Comparison of ENCODE assay signal across 7 cellular contexts in genomic region chr4:183691897-183692296, GRCh38.
"Had no signal": no experiment of that assay in that cellular context is flagged by ENCODE, and none has a peak within 500 bp of the region (broad histone marks: within the 10 kb centered on the region; RNA-seq: fewer than 3 reads in every experiment).

No MANE protein-coding gene starts in this region.

- H3K4me3 ChIP-seq: GM23338 had no signal

- ATAC-seq: GM23338 had no signal

- DNase-seq: H9, HCEC 1CT, KG1 had no signal

- FAIRE-seq: H1, H54, HTR-8/SVneo had no signal

- H3K4me2 ChIP-seq: GM23338 had no signal

- H2AFZ ChIP-seq: GM23338 had no signal
